In the genomic region with DNA sequence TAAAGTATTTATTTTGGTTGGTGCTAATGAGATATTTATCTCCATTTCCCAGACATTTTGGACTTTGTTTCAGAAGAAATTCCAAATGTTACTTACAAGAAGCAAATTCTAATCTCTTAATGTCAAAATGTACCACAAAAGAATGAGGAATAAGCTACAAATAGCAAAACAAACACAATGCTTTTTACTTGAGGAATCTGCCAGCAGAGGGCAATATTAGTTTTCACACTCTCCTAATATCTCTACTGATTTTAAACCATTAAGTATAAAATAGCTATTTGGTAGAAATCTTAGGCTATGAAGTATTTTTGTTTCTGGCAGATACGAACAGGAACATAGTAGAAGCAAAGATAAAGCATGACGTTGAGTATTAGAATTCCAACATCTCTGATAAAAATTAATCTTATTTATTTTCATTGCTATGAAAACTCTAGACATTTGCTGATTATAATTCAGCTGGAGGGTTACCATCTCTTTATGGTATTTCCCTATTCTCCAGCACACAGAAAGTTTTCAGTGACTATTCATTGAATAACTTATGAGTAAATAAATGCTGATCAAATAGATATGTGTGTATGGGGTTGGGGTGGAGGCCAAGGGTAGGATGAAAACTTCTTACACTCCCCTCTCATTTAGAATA, we compare ENCODE assay signal across 8 cellular contexts.
DNase-seq lines count a peak whose midpoint lies in the region; ATAC-seq and TF ChIP-seq lines count a peak whose summit lies in the region.

No MANE protein-coding gene starts in this region.

- H3K27me3 ChIP-seq in RWPE2 (ENCODE audit: insufficient read depth, poor library complexity, severe bottlenecking), result no peaks in the 10 kb centered on the region

- no peak overlapping the region for H3K27ac ChIP-seq in RWPE2 (ENCODE audit: poor library complexity, severe bottlenecking)

- ATAC-seq in RWPE2 (ENCODE audit: low read depth), result no peak
- ATAC-seq in GM19023 (IDR thresholded peaks at IDR 0.05; ENCODE audit: unreplicated experiment), result no peak

- H3K36me3 ChIP-seq in RWPE2 (ENCODE audit: low read depth), result no peaks in the 10 kb centered on the region

- no peak overlapping the region for H3K4me3 ChIP-seq in RWPE2 (ENCODE audit: severe bottlenecking)

- H3K4me1 ChIP-seq in RWPE2 (ENCODE audit: insufficient read depth, poor library complexity, severe bottlenecking), result peaks cover 24% of the 10 kb centered on the region

- H3K9me3 ChIP-seq in RWPE2 (ENCODE audit: severe bottlenecking), result no peaks in the 10 kb centered on the region

- peak; percentile 19 for DNase-seq in NOMO-1 treated with DMSO at 0.1 percent for 48 hours (lab: John Stamatoyannopoulos, UW; ENCODE audit: unreplicated experiment)
- no peak for DNase-seq in NOMO-1 (lab: John Stamatoyannopoulos, UW; ENCODE audit: unreplicated experiment in 2 of 2)
- no peak for DNase-seq in RWPE2 (ENCODE audit: low spot score)
- DNase-seq in globus pallidus (ENCODE audit: low spot score), result peak; percentile 26
- DNase-seq in superior temporal gyrus (ENCODE audit: extremely low spot score), result peak; percentile 69
- DNase-seq in NCI-H1436 (lab: John Stamatoyannopoulos, UW), result no peak
- DNase-seq in amniotic stem cell (lab: John Stamatoyannopoulos, UW), result no peak

- TF ChIP-seq CTCF in RWPE2 (IDR thresholded peaks at IDR 0.05; ENCODE audit: poor library complexity, severe bottlenecking), result peak; percentile 81

Comparison
In these comparisons a context has a peak if more than half of its experiments do, and no peak if none do; other contexts are left out.
1. DNase-seq: peak in NOMO-1 treated with DMSO at 0.1 percent for 48 hours (single experiment), globus pallidus (single experiment) and superior temporal gyrus (single experiment); none in NOMO-1 (0 of 2), RWPE2 (single experiment), NCI-H1436 (single experiment) and amniotic stem cell (single experiment).